Comparison of ENCODE assay signal across 9 cellular contexts in genomic region chr3:32818431-32819085, GRCh38. TPM values are rescaled to one million over a fixed set of nuclear protein-coding genes. Genes with fewer than 3 reads are reported as not detected.
DNase-seq lines count a peak whose midpoint lies in the region; ATAC-seq and TF ChIP-seq lines count a peak whose summit lies in the region.
"Had no signal": no experiment of that assay in that cellular context is flagged by ENCODE, and none has a peak within 500 bp of the region (broad histone marks: within the 10 kb centered on the region; RNA-seq: fewer than 3 reads in every experiment).

No MANE protein-coding gene starts in this region.

- DNase-seq in NCI-H2227 (lab: John Stamatoyannopoulos, UW; ENCODE audit: unreplicated experiment) = peak; percentile 13
- DNase-seq in NCI-H2227 treated with DMSO at 0.1 percent for 48 hours (lab: John Stamatoyannopoulos, UW) = no peak
- DNase-seq in SK-N-MC (ENCODE audit: low read depth, low spot score) = no peak
- peak; percentile 49 for DNase-seq in hepatocyte (ENCODE audit: low spot score)
- DNase-seq in NCI-H1092 (lab: John Stamatoyannopoulos, UW) = no peak
- DNase-seq in SJCRH30 = no peak

- peak overlapping the region; percentile 42 for H2AFZ ChIP-seq in hepatocyte

- no peak overlapping the region for H3K9ac ChIP-seq in SK-N-MC (ENCODE audit: insufficient read length)
- no peak overlapping the region for H3K9ac ChIP-seq in skeletal muscle satellite cell (ENCODE audit: low read depth, low read length)

- H3K4me3 ChIP-seq in SK-N-MC (peak overlapping the region; percentile 33), hepatocyte (peak overlapping the region; percentile 84), skeletal muscle satellite cell (ENCODE audit: low read length) (no peak overlapping the region), SJCRH30 (no peak overlapping the region)
- H3K4me3 ChIP-seq: K562 had no signal

- H3K79me2 ChIP-seq in hepatocyte = peaks cover 58% of the 10 kb centered on the region

- H3K9me3 ChIP-seq in SK-N-MC (ENCODE audit: low read depth, low read length) (no peaks in the 10 kb centered on the region), hepatocyte (ENCODE audit: low read depth) (no peaks in the 10 kb centered on the region), skeletal muscle satellite cell (replicated peaks; ENCODE audit: low read length) (peaks cover 16% of the 10 kb centered on the region), SJCRH30 (replicated peaks) (no peaks in the 10 kb centered on the region)

- no peak for ATAC-seq in GM21723 (IDR thresholded peaks at IDR 0.05; ENCODE audit: unreplicated experiment)
- ATAC-seq: K562 had no signal

- peaks cover 35% of the 10 kb centered on the region for H3K4me1 ChIP-seq in hepatocyte (ENCODE audit: insufficient read depth)
- peaks cover 17% of the 10 kb centered on the region for H3K4me1 ChIP-seq in skeletal muscle satellite cell (ENCODE audit: control insufficient read depth, insufficient read depth, low read length)
- H3K4me1 ChIP-seq in SJCRH30 = no peaks in the 10 kb centered on the region

- H3K4me2 ChIP-seq in hepatocyte = peak overlapping the region; percentile 87
- peak overlapping the region; percentile 79 for H3K4me2 ChIP-seq in skeletal muscle satellite cell (ENCODE audit: low read length)

- peaks cover 17% of the 10 kb centered on the region for H3K36me3 ChIP-seq in SK-N-MC (ENCODE audit: insufficient read depth, low read length)
- H3K36me3 ChIP-seq in hepatocyte (replicated peaks; ENCODE audit: insufficient read depth, low read depth) = no peaks in the 10 kb centered on the region
- no peaks in the 10 kb centered on the region for H3K36me3 ChIP-seq in skeletal muscle satellite cell (ENCODE audit: insufficient read depth, low read length)
- H3K36me3 ChIP-seq in SJCRH30 = no peaks in the 10 kb centered on the region

- H3K27ac ChIP-seq in SK-N-MC = no peak overlapping the region
- peak overlapping the region; percentile 86 for H3K27ac ChIP-seq in hepatocyte
- H3K27ac ChIP-seq in SJCRH30 = no peak overlapping the region

- WGBS in hepatocyte (ENCODE audit: low lambda C conversion rate, missing lambda C conversion rate) = 1% methylated on average over 80 of the region's 88 CpGs

- H4K20me1 ChIP-seq in hepatocyte (ENCODE audit: insufficient read depth, poor library complexity, severe bottlenecking) = peaks cover 13% of the 10 kb centered on the region

- H3K27me3 ChIP-seq in hepatocyte (peaks cover 17% of the 10 kb centered on the region), skeletal muscle satellite cell (ENCODE audit: control insufficient read depth, insufficient read depth, low read length) (peaks cover 96% of the 10 kb centered on the region), SJCRH30 (no peaks in the 10 kb centered on the region)

- no peak for TF ChIP-seq CTCF in hepatocyte (IDR thresholded peaks at IDR 0.05; ENCODE audit: poor library complexity)

- H3K9me2 ChIP-seq in hepatocyte (replicated peaks; ENCODE audit: insufficient read depth) = no peaks in the 10 kb centered on the region

RNA-seq across cellular contexts. Expression of gene TRIM71, which starts 0.8 kb away (rescaled TPM):
- total RNA-seq in hepatocyte = 11.5 and 14.5 TPM in 2 replicates
- polyA plus RNA-seq in hepatocyte = 1.9 and 2.5 TPM in 2 replicates
- total RNA-seq in skeletal muscle satellite cell (2012; rRNA removed) = not detected in 2 replicates
- 0.05 TPM in 1 of 2 replicates, not detected in the other for total RNA-seq in SJCRH30 (2014; rRNA removed; shearing (Covaris generic))

Comparison
In these comparisons a context has a peak if more than half of its experiments do, and no peak if none do; other contexts are left out.
1. DNase-seq: peak in NCI-H2227 (single experiment) and hepatocyte (single experiment); none in NCI-H2227 treated with DMSO at 0.1 percent for 48 hours (single experiment), SK-N-MC (single experiment), NCI-H1092 (single experiment) and SJCRH30 (0 of 2).
2. H3K4me3 ChIP-seq: peak in SK-N-MC (single experiment) and hepatocyte (single experiment); none in skeletal muscle satellite cell (single experiment) and SJCRH30 (single experiment).
3. RNA of gene TRIM71, which starts 0.8 kb away (total RNA-seq): 11.5 to 14.5 TPM in hepatocyte; 0.05 TPM in SJCRH30; every median in the first group is over 10 times any median in the second.